18 cellular contexts compared by ENCODE assay signal in genomic region chr1:3113047-3113740, GRCh38. TPM values are rescaled to one million over a fixed set of nuclear protein-coding genes. Genes with fewer than 3 reads are reported as not detected.
A peak's percentile ranks its signal among the peaks of the same experiment; 100 is the strongest.
DNase-seq lines count a peak whose midpoint lies in the region; FAIRE-seq and TF ChIP-seq lines count a peak whose summit lies in the region.
"Had no signal": no experiment of that assay in that cellular context is flagged by ENCODE, and none has a peak within 500 bp of the region (broad histone marks: within the 10 kb centered on the region; RNA-seq: fewer than 3 reads in every experiment).

No MANE protein-coding gene starts in this region.

- FAIRE-seq in bronchial epithelial cell (lab: Jason Lieb, UNC), result no peak
- FAIRE-seq: A204.1, H54 had no signal

- H4K20me1 ChIP-seq in neural progenitor cell (ENCODE audit: low read depth) (no peaks in the 10 kb centered on the region), smooth muscle cell (ENCODE audit: low read depth) (no peaks in the 10 kb centered on the region)

- no peak for TF ChIP-seq POLR2A in testis (IDR thresholded peaks at IDR 0.05)

- no peak overlapping the region for H3K27ac Mint-ChIP-seq in neural progenitor cell
- no peak overlapping the region for H3K27ac Mint-ChIP-seq in mesothelial cell of epicardium

- H3F3A ChIP-seq in neural progenitor cell (ENCODE audit: low read depth), result peaks cover 15% of the 10 kb centered on the region
- no peaks in the 10 kb centered on the region for H3F3A ChIP-seq in smooth muscle cell (ENCODE audit: low read depth)

- H3K4me3 Mint-ChIP-seq in neural progenitor cell, result no peak overlapping the region
- H3K4me3 Mint-ChIP-seq in mesothelial cell of epicardium, result no peak overlapping the region

- no peaks in the 10 kb centered on the region for H3K79me2 ChIP-seq in neural progenitor cell (ENCODE audit: low read depth)
- H3K79me2 ChIP-seq in smooth muscle cell (ENCODE audit: low read depth), result no peaks in the 10 kb centered on the region

- peaks cover 45% of the 10 kb centered on the region for H3K4me1 ChIP-seq in neural progenitor cell
- H3K4me1 ChIP-seq in testis, result peaks cover 9% of the 10 kb centered on the region
- H3K4me1 ChIP-seq in smooth muscle cell (ENCODE audit: low read depth), result peaks cover 11% of the 10 kb centered on the region

- H3K9me3 ChIP-seq in neural progenitor cell (ENCODE audit: low read depth), result peaks cover 4% of the 10 kb centered on the region
- H3K9me3 ChIP-seq in testis, result no peaks in the 10 kb centered on the region
- H3K9me3 ChIP-seq in smooth muscle cell (replicated peaks; ENCODE audit: low read depth), result no peaks in the 10 kb centered on the region
- H3K9me3 ChIP-seq: MG63 had no signal

- H3K27me3 Mint-ChIP-seq in neural progenitor cell (ENCODE audit: insufficient read depth, low read depth) (peaks cover 11% of the 10 kb centered on the region), mesothelial cell of epicardium (ENCODE audit: low read depth) (peaks cover 11% of the 10 kb centered on the region)

- peak overlapping the region; percentile 61 for H3K4me2 ChIP-seq in neural progenitor cell
- no peak overlapping the region for H3K4me2 ChIP-seq in smooth muscle cell
- H3K4me2 ChIP-seq: PC-9 had no signal

- H3K9ac ChIP-seq in neural progenitor cell (no peak overlapping the region), smooth muscle cell (ENCODE audit: low read depth) (no peak overlapping the region)

- H2AFZ ChIP-seq in neural progenitor cell (replicated peaks) (no peak overlapping the region), smooth muscle cell (ENCODE audit: low read depth) (no peak overlapping the region)
- H2AFZ ChIP-seq: PC-9 had no signal

- H3K4me1 Mint-ChIP-seq in neural progenitor cell, result peaks cover 66% of the 10 kb centered on the region
- H3K4me1 Mint-ChIP-seq in mesothelial cell of epicardium, result peaks cover 12% of the 10 kb centered on the region

- no peak for TF ChIP-seq CTCF in bronchial epithelial cell (IDR thresholded peaks at IDR 0.05; ENCODE audit: insufficient read depth, low read length, severe bottlenecking)
- no peak for TF ChIP-seq CTCF in neural progenitor cell (IDR thresholded peaks at IDR 0.05)
- TF ChIP-seq CTCF in testis (IDR thresholded peaks at IDR 0.05), result no peak
- no peak for TF ChIP-seq CTCF in mesothelial cell of epicardium (IDR thresholded peaks at IDR 0.05; ENCODE audit: unreplicated experiment)
- TF ChIP-seq CTCF in smooth muscle cell (IDR thresholded peaks at IDR 0.05; ENCODE audit: borderline replicate concordance, insufficient read depth, poor library complexity, severe bottlenecking), result no peak

- H3K27ac ChIP-seq in neural progenitor cell, result no peak overlapping the region
- H3K27ac ChIP-seq in testis, result peak overlapping the region in 1 of 2 donors; percentile 27
- H3K27ac ChIP-seq in smooth muscle cell (ENCODE audit: low read depth), result no peak overlapping the region
- H3K27ac ChIP-seq: PC-9 had no signal

- no peaks in the 10 kb centered on the region for H3K27me3 ChIP-seq in bronchial epithelial cell (ENCODE audit: control insufficient read depth, insufficient read depth, low read length)
- H3K27me3 ChIP-seq in neural progenitor cell, result no peaks in the 10 kb centered on the region
- H3K27me3 ChIP-seq in testis, result no peaks in the 10 kb centered on the region
- no peaks in the 10 kb centered on the region for H3K27me3 ChIP-seq in smooth muscle cell (ENCODE audit: low read depth)
- H3K27me3 ChIP-seq: MG63 had no signal

- H3K36me3 ChIP-seq in bronchial epithelial cell (ENCODE audit: control insufficient read depth, insufficient read depth, low read length) (no peaks in the 10 kb centered on the region), neural progenitor cell (no peaks in the 10 kb centered on the region), testis (ENCODE audit: low read depth, missing control alignments) (no peaks in the 10 kb centered on the region), smooth muscle cell (ENCODE audit: low read depth) (no peaks in the 10 kb centered on the region)
- H3K36me3 ChIP-seq: MG63 had no signal

- DNase-seq in HuH-7.5 (ENCODE audit: low spot score), result peak; percentile 48
- peak; percentile 1 for DNase-seq in bronchial epithelial cell (ENCODE audit: low read depth)
- DNase-seq in neural progenitor cell (ENCODE audit: low spot score), result no peak
- peak; percentile 39 for DNase-seq in testis
- no peak for DNase-seq in mesothelial cell of epicardium (ENCODE audit: low spot score in 2 of 2, unreplicated experiment in 2 of 2)
- no peak for DNase-seq in smooth muscle cell (lab: John Stamatoyannopoulos, UW; ENCODE audit: unreplicated experiment)
- no peak for DNase-seq in stimulated activated CD4-positive, alpha-beta T cell treated with anti-CD3 and anti-CD28 coated beads, Interleukin-15, amount 100 ng/mL, for 24 hours
- DNase-seq in NCI-H526 (lab: John Stamatoyannopoulos, UW), result no peak
- DNase-seq: C1 segment of cervical spinal cord, EL, MG63, NCI-H1105, NCI-H1694 treated with DMSO at 0.1 percent for 48 hours, NCI-H446 treated with DMSO at 0.1 percent for 48 hours, NCI-H774, PC-9 had no signal

- WGBS in testis, 2 donors, result 39 to 43% methylated on average over 16 to 18 of the region's 20 CpGs
- WGBS in smooth muscle cell (ENCODE audit: low lambda C conversion rate), result 82% methylated on average over 16 of the region's 20 CpGs

- no peaks in the 10 kb centered on the region for H3K36me3 Mint-ChIP-seq in neural progenitor cell
- peaks cover 2% of the 10 kb centered on the region for H3K36me3 Mint-ChIP-seq in mesothelial cell of epicardium

- intact Hi-C loops in testis (cut with DNase I; ENCODE audit: low total_unique reads), result no loop called here

- H3K9me3 Mint-ChIP-seq in neural progenitor cell (peaks cover under 1% of the 10 kb centered on the region), mesothelial cell of epicardium (peaks cover 4% of the 10 kb centered on the region)

- H3K4me3 ChIP-seq in bronchial epithelial cell (ENCODE audit: low read depth, low read length) (no peak overlapping the region), neural progenitor cell (no peak overlapping the region), testis (no peak overlapping the region), smooth muscle cell (no peak overlapping the region)
- H3K4me3 ChIP-seq: MG63, PC-9 had no signal

RNA-seq across cellular contexts. Expression of gene PRDM16, which starts 44.2 kb away (rescaled TPM):
- total RNA-seq in bronchial epithelial cell (0.79 and 13.4 TPM in 2 replicates), neural progenitor cell (ENCODE audit: low replicate concordance) (1.9 and 2.0 TPM in 2 replicates), testis (1 to 10 TPM; 4.7 to 5.6 TPM), mesothelial cell of epicardium (1.2 to 2.1 TPM (median 1.4 TPM) in 3 replicates), smooth muscle cell (0.72 and 1.2 TPM in 2 replicates)
- polyA plus RNA-seq in testis (ENCODE audit: insufficient read depth, low read depth, low replicate concordance) (2.1 TPM), smooth muscle cell (1.1 and 1.3 TPM in 2 replicates)
- total RNA-seq: PC-9 had no signal

Comparison
In these comparisons a context has a peak if more than half of its experiments do, and no peak if none do; other contexts are left out.
1. DNase-seq: peak in HuH-7.5 (single experiment), bronchial epithelial cell (single experiment) and testis (single experiment); none in neural progenitor cell (single experiment), mesothelial cell of epicardium (0 of 2), smooth muscle cell (single experiment), stimulated activated CD4-positive, alpha-beta T cell treated with anti-CD3 and anti-CD28 coated beads, Interleukin-15, amount 100 ng/mL, for 24 hours (single experiment) and NCI-H526 (0 of 2).